Comparison of ENCODE assay signal across 8 cellular contexts in the genomic region with DNA sequence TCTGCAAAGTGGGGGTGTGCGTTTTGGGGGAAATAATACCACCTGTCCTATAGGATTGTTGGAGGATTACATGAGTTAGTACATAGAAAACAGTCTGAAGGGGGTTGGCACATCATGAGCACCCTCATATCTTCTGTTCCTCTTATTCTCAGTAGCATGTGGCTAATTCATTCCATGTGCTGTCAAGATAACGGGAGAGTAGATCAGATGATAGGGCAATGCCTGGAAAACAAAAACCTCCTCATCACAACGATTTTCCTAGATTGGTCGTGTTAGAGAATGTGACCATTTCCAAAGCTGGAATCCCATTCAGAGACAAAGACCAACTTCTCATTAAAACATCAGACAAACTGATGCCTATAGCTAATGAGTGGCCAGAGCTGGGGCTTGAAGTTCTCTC.
"Had no signal": no experiment of that assay in that cellular context is flagged by ENCODE, and none has a peak within 500 bp of the region (broad histone marks: within the 10 kb centered on the region; RNA-seq: fewer than 3 reads in every experiment).

No MANE protein-coding gene starts in this region.

- FAIRE-seq: G401.6, GM12878, GM12891, GM12892, GM18507, GM19239 had no signal

- H3K4me3 ChIP-seq: GM12878 had no signal

- DNase-seq: GDM1, GF-D8 had no signal

- ATAC-seq: GM12878 had no signal
